In the genomic region with DNA sequence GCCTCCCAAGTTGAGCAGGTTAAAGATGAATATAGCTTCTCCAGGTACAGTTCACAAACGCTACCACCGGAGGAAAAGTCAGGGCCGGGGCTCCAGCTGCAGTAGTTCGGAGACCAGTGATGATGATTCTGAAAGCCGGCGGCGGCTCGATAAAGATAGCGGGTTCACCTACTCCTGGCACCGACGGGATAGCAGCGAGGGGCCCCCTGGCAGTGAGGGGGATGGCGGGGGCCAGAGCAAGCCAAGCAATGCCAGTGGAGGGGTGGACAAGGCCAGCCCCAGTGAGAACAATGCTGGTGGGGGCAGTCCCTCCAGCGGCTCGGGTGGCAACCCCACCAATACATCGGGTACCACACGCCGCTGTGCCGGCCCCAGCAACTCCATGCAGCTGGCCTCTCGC, we compare ENCODE assay signal across 18 cellular contexts.
DNase-seq lines count a peak whose midpoint lies in the region; ATAC-seq and TF ChIP-seq lines count a peak whose summit lies in the region.
"Had no signal": no experiment of that assay in that cellular context is flagged by ENCODE, and none has a peak within 500 bp of the region (broad histone marks: within the 10 kb centered on the region; RNA-seq: fewer than 3 reads in every experiment).

No MANE protein-coding gene starts in this region.

- intact Hi-C loops in activated CD4-positive, alpha-beta memory T cell treated with anti-CD3 and anti-CD28 coated beads for 36 hours (cut with micrococcal nuclease) = loop anchor here (2.0 kb wide), 1 partner anchor 41 kb away; no protein-coding TSS in a partner anchor

- no peaks in the 10 kb centered on the region for H3K27me3 Mint-ChIP-seq in activated naive CD4-positive, alpha-beta T cell treated with anti-CD3 and anti-CD28 coated beads, Interleukin-2, amount 10 ng/mL, durations not matched to agents 7 days and 5 days
- no peaks in the 10 kb centered on the region for H3K27me3 Mint-ChIP-seq in activated CD4-positive, alpha-beta memory T cell treated with anti-CD3 and anti-CD28 coated beads for 36 hours
- no peaks in the 10 kb centered on the region for H3K27me3 Mint-ChIP-seq in stimulated activated naive CD8-positive, alpha-beta T cell treated with anti-CD3 and anti-CD28 coated beads, Interleukin-15, amount 100 ng/mL, for 72 hours
- H3K27me3 Mint-ChIP-seq: memory B cell; stimulated activated memory B cell treated with anti-CD40 and anti-IgM and Interleukin-4, amounts not matched to agents 10 μg/mL and 1 μg/mL and 100 μg/mL, for 72 hours had no signal

- CTCF ChIA-PET in activated naive CD4-positive, alpha-beta T cell treated with anti-CD3 and anti-CD28 coated beads, Interleukin-2, amount 10 ng/mL, durations not matched to agents 7 days and 5 days (lab: Charles Lee) = interaction anchor here (1.2 to 2.7 kb wide), 5 partner anchors 29 to 185 kb away, joined by 3 to 8 read pairs (median 4); no protein-coding TSS in a partner anchor
- CTCF ChIA-PET in activated CD4-positive, alpha-beta memory T cell treated with anti-CD3 and anti-CD28 coated beads for 36 hours (lab: Charles Lee) = interaction anchor here (0.6 to 1.1 kb wide), 3 partner anchors 156 to 994 kb away, joined by 3 read pairs; no protein-coding TSS in a partner anchor

- H3K4me1 Mint-ChIP-seq in activated naive CD4-positive, alpha-beta T cell treated with anti-CD3 and anti-CD28 coated beads, Interleukin-2, amount 10 ng/mL, durations not matched to agents 7 days and 5 days = peaks cover 61% of the 10 kb centered on the region
- H3K4me1 Mint-ChIP-seq in activated CD4-positive, alpha-beta memory T cell treated with anti-CD3 and anti-CD28 coated beads for 36 hours (ENCODE audit: low read depth) = peaks cover 51% of the 10 kb centered on the region
- peaks cover 80% of the 10 kb centered on the region for H3K4me1 Mint-ChIP-seq in stimulated activated naive CD8-positive, alpha-beta T cell treated with anti-CD3 and anti-CD28 coated beads, Interleukin-15, amount 100 ng/mL, for 72 hours
- H3K4me1 Mint-ChIP-seq: memory B cell; stimulated activated memory B cell treated with anti-CD40 and anti-IgM and Interleukin-4, amounts not matched to agents 10 μg/mL and 1 μg/mL and 100 μg/mL, for 72 hours had no signal

- peaks cover 19% of the 10 kb centered on the region for H3K9me3 Mint-ChIP-seq in activated naive CD4-positive, alpha-beta T cell treated with anti-CD3 and anti-CD28 coated beads, Interleukin-2, amount 10 ng/mL, durations not matched to agents 7 days and 5 days
- H3K9me3 Mint-ChIP-seq in activated CD4-positive, alpha-beta memory T cell treated with anti-CD3 and anti-CD28 coated beads for 36 hours = peaks cover 18% of the 10 kb centered on the region
- H3K9me3 Mint-ChIP-seq in stimulated activated naive CD8-positive, alpha-beta T cell treated with anti-CD3 and anti-CD28 coated beads, Interleukin-15, amount 100 ng/mL, for 72 hours = peaks cover 17 to 19% of the 10 kb centered on the region in 2 donors

- TF ChIP-seq POLR2A in GM18505 (IDR thresholded peaks at IDR 0.05; ENCODE audit: borderline replicate concordance, extremely low read depth, insufficient read depth, insufficient read length) = no peak

- H3K4me3 Mint-ChIP-seq in activated naive CD4-positive, alpha-beta T cell treated with anti-CD3 and anti-CD28 coated beads, Interleukin-2, amount 10 ng/mL, durations not matched to agents 7 days and 5 days = peak overlapping the region; percentile 31
- H3K4me3 Mint-ChIP-seq in activated CD4-positive, alpha-beta memory T cell treated with anti-CD3 and anti-CD28 coated beads for 36 hours = no peak overlapping the region
- H3K4me3 Mint-ChIP-seq in stimulated activated naive CD8-positive, alpha-beta T cell treated with anti-CD3 and anti-CD28 coated beads, Interleukin-15, amount 100 ng/mL, for 72 hours = peak overlapping the region; percentile 67 to 76
- H3K4me3 Mint-ChIP-seq: memory B cell; stimulated activated memory B cell treated with anti-CD40 and anti-IgM and Interleukin-4, amounts not matched to agents 10 μg/mL and 1 μg/mL and 100 μg/mL, for 72 hours had no signal

- ATAC-seq in esophagus mucosa (peak; percentile 19), GM18505 (IDR thresholded peaks at IDR 0.05; ENCODE audit: unreplicated experiment) (no peak)
- ATAC-seq in stimulated activated naive CD8-positive, alpha-beta T cell treated with anti-CD3 and anti-CD28 coated beads, Interleukin-15, amount 100 ng/mL, for 72 hours = no peak
- ATAC-seq: stimulated activated memory B cell treated with anti-CD40 and anti-IgM and Interleukin-4, amounts not matched to agents 10 μg/mL and 1 μg/mL and 100 μg/mL, for 72 hours had no signal

- no peak for DNase-seq in activated naive CD4-positive, alpha-beta T cell treated with anti-CD3 and anti-CD28 coated beads, Interleukin-2, amount 10 ng/mL, durations not matched to agents 7 days and 5 days
- DNase-seq in activated naive CD4-positive, alpha-beta T cell treated with anti-CD3 and anti-CD28 coated beads, Interleukin-2, amount 50 U/mL, for 16 hours = no peak
- DNase-seq in activated CD4-positive, alpha-beta memory T cell treated with anti-CD3 and anti-CD28 coated beads for 36 hours = no peak
- peak in 1 of 2 donors; percentile 8 for DNase-seq in stimulated activated naive CD8-positive, alpha-beta T cell treated with anti-CD3 and anti-CD28 coated beads, Interleukin-15, amount 100 ng/mL, for 72 hours
- no peak for DNase-seq in GM19238 (ENCODE audit: insufficient read length, low spot score)
- DNase-seq in CD1c-positive myeloid dendritic cell (ENCODE audit: extremely low spot score) = no peak
- DNase-seq: activated effector memory CD4-positive, alpha-beta T cell treated with anti-CD3 and anti-CD28 coated beads, Interleukin-2, amount 50 U/mL, for 16 hours; DMS53; MM.1S; NCI-H748 treated with DMSO at 0.1 percent for 48 hours; OCI-M1; SIG-M5; sigmoid colon; WERI-Rb-1 had no signal

- POLR2A ChIA-PET in activated CD4-positive, alpha-beta memory T cell treated with anti-CD3 and anti-CD28 coated beads for 36 hours (lab: Charles Lee) = interaction anchor here (0.7 kb wide), 1 partner anchor 57 kb away, joined by 3 read pairs; no protein-coding TSS in a partner anchor

- peaks cover 92% of the 10 kb centered on the region for H3K36me3 Mint-ChIP-seq in activated naive CD4-positive, alpha-beta T cell treated with anti-CD3 and anti-CD28 coated beads, Interleukin-2, amount 10 ng/mL, durations not matched to agents 7 days and 5 days
- H3K36me3 Mint-ChIP-seq in activated CD4-positive, alpha-beta memory T cell treated with anti-CD3 and anti-CD28 coated beads for 36 hours = peaks cover 74% of the 10 kb centered on the region

- H3K27ac Mint-ChIP-seq in activated naive CD4-positive, alpha-beta T cell treated with anti-CD3 and anti-CD28 coated beads, Interleukin-2, amount 10 ng/mL, durations not matched to agents 7 days and 5 days = peak overlapping the region; percentile 91
- H3K27ac Mint-ChIP-seq in activated CD4-positive, alpha-beta memory T cell treated with anti-CD3 and anti-CD28 coated beads for 36 hours = peak overlapping the region; percentile 86
- peak overlapping the region; percentile 88 to 97 for H3K27ac Mint-ChIP-seq in stimulated activated naive CD8-positive, alpha-beta T cell treated with anti-CD3 and anti-CD28 coated beads, Interleukin-15, amount 100 ng/mL, for 72 hours
- H3K27ac Mint-ChIP-seq: memory B cell; stimulated activated memory B cell treated with anti-CD40 and anti-IgM and Interleukin-4, amounts not matched to agents 10 μg/mL and 1 μg/mL and 100 μg/mL, for 72 hours had no signal
